In genomic region chr19:18847516-18848463, GRCh38 we compare ENCODE assay signal across 9 cellular contexts. TPM values are rescaled to one million over a fixed set of nuclear protein-coding genes. Genes with fewer than 3 reads are reported as not detected.
DNase-seq lines count a peak whose midpoint lies in the region; ATAC-seq and TF ChIP-seq lines count a peak whose summit lies in the region.
"Had no signal": no experiment of that assay in that cellular context is flagged by ENCODE, and none has a peak within 500 bp of the region (broad histone marks: within the 10 kb centered on the region; RNA-seq: fewer than 3 reads in every experiment).

No MANE protein-coding gene starts in this region.

- no peak overlapping the region for H3K27ac Mint-ChIP-seq in stimulated activated naive CD8-positive, alpha-beta T cell treated with anti-CD3 and anti-CD28 coated beads, Interleukin-15, amount 100 ng/mL, for 72 hours
- no peak overlapping the region for H3K27ac Mint-ChIP-seq in activated CD4-positive, alpha-beta T cell treated with anti-CD3 and anti-CD28 coated beads for 36 hours

- CTCF ChIA-PET in OCI-LY7 (lab: Charles Lee; ENCODE audit: unreplicated experiment), result interaction anchor here (1.0 to 1.6 kb wide), 2 partner anchors 76 to 254 kb away, joined by 4 to 5 read pairs; no protein-coding TSS in a partner anchor
- CTCF ChIA-PET in activated CD4-positive, alpha-beta T cell treated with anti-CD3 and anti-CD28 coated beads for 36 hours (lab: Charles Lee), result interaction anchor here (0.7 to 2.6 kb wide), 25 partner anchors 9 to 479 kb away, joined by 3 to 47 read pairs (median 4); partner anchors contain the start of genes COPE, DDX49, REX1BD and UBA52

- H3K36me3 Mint-ChIP-seq in activated CD4-positive, alpha-beta T cell treated with anti-CD3 and anti-CD28 coated beads for 36 hours (ENCODE audit: low read depth), result peaks cover 50% of the 10 kb centered on the region

- no peaks in the 10 kb centered on the region for H3K9me3 Mint-ChIP-seq in stimulated activated naive CD8-positive, alpha-beta T cell treated with anti-CD3 and anti-CD28 coated beads, Interleukin-15, amount 100 ng/mL, for 72 hours
- no peaks in the 10 kb centered on the region for H3K9me3 Mint-ChIP-seq in activated CD4-positive, alpha-beta T cell treated with anti-CD3 and anti-CD28 coated beads for 36 hours (ENCODE audit: low read depth)

- POLR2A ChIA-PET in OCI-LY7 (lab: Charles Lee), result interaction anchor here (0.7 to 1.2 kb wide), 5 partner anchors 7 to 71 kb away, joined by 3 to 4 read pairs (median 3); partner anchors contain the start of genes COPE, DDX49 and UPF1
- POLR2A ChIA-PET in activated CD4-positive, alpha-beta T cell treated with anti-CD3 and anti-CD28 coated beads for 36 hours (lab: Charles Lee), result interaction anchor here (1.0 to 1.4 kb wide), 2 partner anchors 9 to 327 kb away, joined by 4 read pairs; no protein-coding TSS in a partner anchor

- intact Hi-C loops in OCI-LY7 (cut with micrococcal nuclease; ENCODE audit: unreplicated experiment), result loop anchor here (1.0 to 5.0 kb wide), 4 partner anchors 61 to 325 kb away; partner anchors contain the start of gene ELL
- intact Hi-C loops in activated CD4-positive, alpha-beta T cell treated with anti-CD3 and anti-CD28 coated beads for 36 hours (cut with DNase I, micrococcal nuclease), result loop anchor here (1.0 to 10.0 kb wide), 5 partner anchors 77 to 396 kb away; no protein-coding TSS in a partner anchor

- H3K79me2 ChIP-seq in OCI-LY7 (ENCODE audit: insufficient read depth, low read depth, low read length) (peaks cover 66% of the 10 kb centered on the region), osteoblast (ENCODE audit: insufficient read depth, low read length) (peaks cover 94% of the 10 kb centered on the region)

- H3K4me3 Mint-ChIP-seq in stimulated activated naive CD8-positive, alpha-beta T cell treated with anti-CD3 and anti-CD28 coated beads, Interleukin-15, amount 100 ng/mL, for 72 hours, result no peak overlapping the region
- no peak overlapping the region for H3K4me3 Mint-ChIP-seq in activated CD4-positive, alpha-beta T cell treated with anti-CD3 and anti-CD28 coated beads for 36 hours

- H3K4me3 ChIP-seq in AG09309 (ENCODE audit: control insufficient read depth, low read depth, low read length) (no peak overlapping the region), OCI-LY7 (ENCODE audit: low read depth, low read length, poor library complexity, severe bottlenecking) (no peak overlapping the region), esophagus (ENCODE audit: low read depth in 1 of 2, low read length in 2 of 2) (no peak overlapping the region), osteoblast (ENCODE audit: insufficient read depth, low read length) (no peak overlapping the region)
- H3K4me3 ChIP-seq: cardiac muscle cell had no signal

- H3K9me3 ChIP-seq in OCI-LY7 (ENCODE audit: low read length), result no peaks in the 10 kb centered on the region
- H3K9me3 ChIP-seq in esophagus (ENCODE audit: control insufficient read depth in 2 of 2, insufficient read depth in 1 of 2, low read depth in 1 of 2, low read length in 1 of 2), result no peaks in the 10 kb centered on the region
- H3K9me3 ChIP-seq in osteoblast (ENCODE audit: low read depth, low read length), result no peaks in the 10 kb centered on the region

- H3K27me3 ChIP-seq in esophagus (ENCODE audit: control insufficient read depth in 1 of 2, insufficient read depth in 2 of 2, low read length in 2 of 2) (no peaks in the 10 kb centered on the region), osteoblast (ENCODE audit: insufficient read depth, low read length) (no peaks in the 10 kb centered on the region)
- H3K27me3 ChIP-seq: cardiac muscle cell had no signal

- peak; percentile 86 for DNase-seq in AG09309 (ENCODE audit: low read depth)
- no peak for DNase-seq in OCI-LY7 (ENCODE audit: low spot score)
- DNase-seq in osteoblast (ENCODE audit: insufficient read length, low spot score, missing footprints), result peak; percentile 94
- no peak for DNase-seq in NCI-H345 treated with DMSO at 0.1 percent for 48 hours (lab: John Stamatoyannopoulos, UW; ENCODE audit: unreplicated experiment)
- no peak for DNase-seq in KBM-7
- no peak for DNase-seq in stimulated activated naive CD8-positive, alpha-beta T cell treated with anti-CD3 and anti-CD28 coated beads, Interleukin-15, amount 100 ng/mL, for 72 hours
- DNase-seq in activated CD4-positive, alpha-beta T cell treated with anti-CD3 and anti-CD28 coated beads for 36 hours, result no peak

- H3K4me2 ChIP-seq in OCI-LY7 (ENCODE audit: low read length) (no peak overlapping the region), osteoblast (ENCODE audit: insufficient read depth, low read length) (peak overlapping the region; percentile 55)

- no peak for ATAC-seq in stimulated activated naive CD8-positive, alpha-beta T cell treated with anti-CD3 and anti-CD28 coated beads, Interleukin-15, amount 100 ng/mL, for 72 hours
- ATAC-seq in activated CD4-positive, alpha-beta T cell treated with anti-CD3 and anti-CD28 coated beads for 36 hours, result no peak

- H3K4me1 Mint-ChIP-seq in stimulated activated naive CD8-positive, alpha-beta T cell treated with anti-CD3 and anti-CD28 coated beads, Interleukin-15, amount 100 ng/mL, for 72 hours, result peaks cover 71% of the 10 kb centered on the region
- H3K4me1 Mint-ChIP-seq in activated CD4-positive, alpha-beta T cell treated with anti-CD3 and anti-CD28 coated beads for 36 hours, result peaks cover 57% of the 10 kb centered on the region

- no peak overlapping the region for H3K27ac ChIP-seq in OCI-LY7 (ENCODE audit: low read depth, low read length, poor library complexity, severe bottlenecking)
- H3K27ac ChIP-seq in esophagus (ENCODE audit: low read depth in 2 of 2, low read length in 1 of 2), result peak overlapping the region; percentile 61 to 68
- peak overlapping the region; percentile 90 for H3K27ac ChIP-seq in osteoblast (ENCODE audit: low read depth, low read length)
- H3K27ac ChIP-seq: cardiac muscle cell had no signal

- H4K20me1 ChIP-seq in OCI-LY7 (ENCODE audit: insufficient read depth, low read length) (peaks cover 17% of the 10 kb centered on the region; the same call in 1 of the 2 replicates), osteoblast (ENCODE audit: insufficient read depth, low read length) (peaks cover 76% of the 10 kb centered on the region)

- WGBS in esophagus, 2 donors, result 69 to 70% methylated on average over 25 of the region's 25 CpGs

- TF ChIP-seq CTCF in AG09309 (IDR thresholded peaks at IDR 0.05; ENCODE audit: control insufficient read depth, insufficient read depth, low read depth, low read length, missing control alignments) (peak; percentile 7), OCI-LY7 (conservative IDR thresholded peaks at IDR 0.05; ENCODE audit: low read length) (peak; percentile 61; the same call in 1 of the 2 replicates), osteoblast (IDR thresholded peaks at IDR 0.05; ENCODE audit: extremely low read depth, low read depth, low read length) (no peak)

- H3K36me3 ChIP-seq in OCI-LY7 (ENCODE audit: insufficient read depth, low read length) (peaks cover 93% of the 10 kb centered on the region), esophagus (ENCODE audit: control insufficient read depth in 2 of 2, insufficient read depth in 2 of 2, low read length in 1 of 2) (peaks cover 10 to 44% of the 10 kb centered on the region in 2 donors), osteoblast (ENCODE audit: insufficient read depth, low read length) (peaks cover 31% of the 10 kb centered on the region)

- BruUV-seq in OCI-LY7 (replicated peaks; lab: Mats Ljungman, UMichigan), result no TSS peak

- no peaks in the 10 kb centered on the region for H3K9me2 ChIP-seq in OCI-LY7 (ENCODE audit: insufficient read depth, low read length)

- H2AFZ ChIP-seq in OCI-LY7 (ENCODE audit: low read length), result no peak overlapping the region
- H2AFZ ChIP-seq in osteoblast (ENCODE audit: low read length), result no peak overlapping the region

- H3K4me1 ChIP-seq in OCI-LY7 (ENCODE audit: insufficient read depth, low read length, poor library complexity, severe bottlenecking), result peaks cover 8% of the 10 kb centered on the region
- H3K4me1 ChIP-seq in esophagus (ENCODE audit: control insufficient read depth in 2 of 2, insufficient read depth in 2 of 2, low read length in 1 of 2), result peaks cover 11 to 19% of the 10 kb centered on the region in 2 donors
- H3K4me1 ChIP-seq in osteoblast (ENCODE audit: insufficient read depth, low read length), result peaks cover 41% of the 10 kb centered on the region

- H3K27me3 Mint-ChIP-seq in stimulated activated naive CD8-positive, alpha-beta T cell treated with anti-CD3 and anti-CD28 coated beads, Interleukin-15, amount 100 ng/mL, for 72 hours, result no peaks in the 10 kb centered on the region
- H3K27me3 Mint-ChIP-seq in activated CD4-positive, alpha-beta T cell treated with anti-CD3 and anti-CD28 coated beads for 36 hours, result no peaks in the 10 kb centered on the region

- in situ Hi-C loops in KBM-7 (cut with MboI; ENCODE audit: low pct_unique_long_range_greater_than_20kb, low sequenced_read_pairs), result no loop called here

RNA-seq across cellular contexts. Expression of gene UPF1, which starts 16.0 kb away (rescaled TPM):
- 65.2 and 77.2 TPM in 2 replicates for total RNA-seq in OCI-LY7 (2014; rRNA removed; shearing (Covaris generic))
- 113 and 122 TPM in 2 replicates for total RNA-seq in OCI-LY7 (2022)
- polyA plus RNA-seq in esophagus, result 10 to 100 TPM; 28.1 to 41.7 TPM
- total RNA-seq in osteoblast, result 36.6 and 41.0 TPM in 2 replicates
- total RNA-seq in activated CD4-positive, alpha-beta T cell treated with anti-CD3 and anti-CD28 coated beads for 36 hours, result 10 to 100 TPM; 72.4 to 74.0 TPM

RNA-seq across cellular contexts. Expression of gene CERS1, which starts 48.2 kb away (rescaled TPM):
- 0.09 TPM in 1 of 2 replicates, not detected in the other for total RNA-seq in OCI-LY7 (2014; rRNA removed; shearing (Covaris generic))
- total RNA-seq in OCI-LY7 (2022) (not detected in 2 replicates), osteoblast (0.29 and 0.36 TPM in 2 replicates)
- under 1 TPM; 0.08 to 0.12 TPM for polyA plus RNA-seq in esophagus
- total RNA-seq in activated CD4-positive, alpha-beta T cell treated with anti-CD3 and anti-CD28 coated beads for 36 hours, result under 1 TPM; 0.11 to 0.16 TPM

RNA-seq across cellular contexts. Expression of gene COMP, which starts 56.7 kb away (rescaled TPM):
- total RNA-seq in OCI-LY7 (2014; rRNA removed; shearing (Covaris generic)), result not detected in 2 replicates
- total RNA-seq in OCI-LY7 (2022) (not detected in 2 replicates), osteoblast (12.4 and 14.8 TPM in 2 replicates)
- 1 to 10 TPM in 1 of 2 donors, under 1 TPM in 1; 0.71 to 4.0 TPM for polyA plus RNA-seq in esophagus
- not detected for total RNA-seq in activated CD4-positive, alpha-beta T cell treated with anti-CD3 and anti-CD28 coated beads for 36 hours

Comparison
In these comparisons a context has a peak if more than half of its experiments do, and no peak if none do; other contexts are left out.
1. DNase-seq: peak in AG09309 (single experiment) and osteoblast (single experiment); none in OCI-LY7 (single experiment), NCI-H345 treated with DMSO at 0.1 percent for 48 hours (single experiment), KBM-7 (single experiment), stimulated activated naive CD8-positive, alpha-beta T cell treated with anti-CD3 and anti-CD28 coated beads, Interleukin-15, amount 100 ng/mL, for 72 hours (0 of 2) and activated CD4-positive, alpha-beta T cell treated with anti-CD3 and anti-CD28 coated beads for 36 hours (single experiment).
2. RNA of gene COMP, which starts 56.7 kb away (total RNA-seq): 12.4 to 14.8 TPM in osteoblast; not detected in OCI-LY7 and not detected in activated CD4-positive, alpha-beta T cell treated with anti-CD3 and anti-CD28 coated beads for 36 hours; every median in the first group is over 10 times any median in the second.